11 cellular contexts compared by ENCODE assay signal in the genomic region with DNA sequence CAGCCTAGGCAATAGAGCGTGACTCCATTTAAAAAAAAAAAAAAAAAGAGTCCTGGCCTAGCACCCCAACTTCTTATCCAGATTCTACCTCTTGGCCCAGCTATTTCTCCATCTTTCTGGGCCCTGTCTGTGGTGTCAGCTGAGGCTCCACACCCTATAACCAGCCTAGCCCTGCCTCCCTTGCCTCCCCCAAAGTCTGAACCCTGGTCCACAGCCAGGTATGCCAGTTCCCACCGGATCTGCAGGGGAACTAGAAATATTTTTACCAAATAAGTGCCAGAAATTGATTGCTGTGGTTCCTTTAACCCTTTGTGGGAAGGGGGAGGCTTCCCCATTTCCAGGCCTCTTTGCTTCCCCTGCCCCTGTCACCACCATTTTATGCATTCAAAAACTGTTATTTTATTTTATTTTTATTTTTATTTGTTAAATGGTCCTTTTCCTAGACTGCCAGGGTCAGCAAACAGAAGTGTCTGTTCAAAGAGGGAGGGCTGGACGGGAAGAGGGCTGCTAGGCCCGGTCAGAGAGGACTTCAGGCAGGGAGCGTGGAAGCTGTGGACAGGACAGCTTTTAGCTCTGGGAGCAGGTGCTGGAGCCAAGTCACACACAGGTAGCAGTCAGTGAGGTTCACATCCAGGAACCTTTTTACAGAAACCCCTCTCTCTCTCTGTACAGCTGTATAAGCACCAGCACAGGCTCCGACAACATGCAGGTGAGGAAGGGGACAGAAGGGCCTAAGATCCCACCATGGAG. TPM values are rescaled to one million over a fixed set of nuclear protein-coding genes. Genes with fewer than 3 reads are reported as not detected.
A peak's percentile ranks its signal among the peaks of the same experiment; 100 is the strongest.
DNase-seq lines count a peak whose midpoint lies in the region; ATAC-seq, FAIRE-seq and TF ChIP-seq lines count a peak whose summit lies in the region.
"Had no signal": no experiment of that assay in that cellular context is flagged by ENCODE, and none has a peak within 500 bp of the region (broad histone marks: within the 10 kb centered on the region; RNA-seq: fewer than 3 reads in every experiment).

No MANE protein-coding gene starts in this region.

- no peak for DNase-seq in activated naive CD4-positive, alpha-beta T cell treated with anti-CD3 and anti-CD28 coated beads, Interleukin-2, amount 10 ng/mL, durations not matched to agents 7 days and 5 days
- no peak for DNase-seq in activated naive CD4-positive, alpha-beta T cell treated with Interleukin-2 at 50 U/mL for 16 hours
- DNase-seq in astrocyte (ENCODE audit: low read depth), result no peak
- DNase-seq in transverse colon, result no peak
- no peak for DNase-seq in dedifferentiated amniotic fluid mesenchymal stem cell (ENCODE audit: extremely low spot score)
- DNase-seq in vagina (ENCODE audit: extremely low spot score in 2 of 2), result no peak
- DNase-seq in erythroblast (lab: John Stamatoyannopoulos, UW), result no peak
- DNase-seq: activated CD4-positive, alpha-beta memory T cell treated with anti-CD3 and anti-CD28 coated beads, Interleukin-2, amount 10 ng/mL, durations not matched to agents 7 days and 5 days; NCI-H524 had no signal

- no peaks in the 10 kb centered on the region for H3K9me3 Mint-ChIP-seq in activated naive CD4-positive, alpha-beta T cell treated with anti-CD3 and anti-CD28 coated beads, Interleukin-2, amount 10 ng/mL, durations not matched to agents 7 days and 5 days
- H3K9me3 Mint-ChIP-seq in astrocyte (ENCODE audit: unreplicated experiment), result no peaks in the 10 kb centered on the region
- H3K9me3 Mint-ChIP-seq: activated CD4-positive, alpha-beta memory T cell treated with anti-CD3 and anti-CD28 coated beads, Interleukin-2, amount 10 ng/mL, durations not matched to agents 7 days and 5 days had no signal

- H3K4me3 Mint-ChIP-seq in activated naive CD4-positive, alpha-beta T cell treated with anti-CD3 and anti-CD28 coated beads, Interleukin-2, amount 10 ng/mL, durations not matched to agents 7 days and 5 days, result no peak overlapping the region
- peak overlapping the region; percentile 40 for H3K4me3 Mint-ChIP-seq in astrocyte (ENCODE audit: unreplicated experiment)
- H3K4me3 Mint-ChIP-seq: activated CD4-positive, alpha-beta memory T cell treated with anti-CD3 and anti-CD28 coated beads, Interleukin-2, amount 10 ng/mL, durations not matched to agents 7 days and 5 days had no signal

- H3K4me1 Mint-ChIP-seq in activated naive CD4-positive, alpha-beta T cell treated with anti-CD3 and anti-CD28 coated beads, Interleukin-2, amount 10 ng/mL, durations not matched to agents 7 days and 5 days, result peaks cover 59% of the 10 kb centered on the region
- H3K4me1 Mint-ChIP-seq in astrocyte (ENCODE audit: low read depth, unreplicated experiment), result peaks cover 36% of the 10 kb centered on the region

- no peaks in the 10 kb centered on the region for H3K27me3 ChIP-seq in astrocyte (ENCODE audit: insufficient read depth, low read length)
- no peaks in the 10 kb centered on the region for H3K27me3 ChIP-seq in transverse colon
- no peaks in the 10 kb centered on the region for H3K27me3 ChIP-seq in vagina

- no peaks in the 10 kb centered on the region for H4K20me1 ChIP-seq in astrocyte (ENCODE audit: insufficient read depth, low read length)

- no peaks in the 10 kb centered on the region for H3K9me3 ChIP-seq in astrocyte (ENCODE audit: insufficient read depth, low read depth, low read length)
- no peaks in the 10 kb centered on the region for H3K9me3 ChIP-seq in transverse colon
- no peaks in the 10 kb centered on the region for H3K9me3 ChIP-seq in vagina

- no peak overlapping the region for H3K9ac ChIP-seq in astrocyte (ENCODE audit: low read length)

- H3K36me3 Mint-ChIP-seq in activated naive CD4-positive, alpha-beta T cell treated with anti-CD3 and anti-CD28 coated beads, Interleukin-2, amount 10 ng/mL, durations not matched to agents 7 days and 5 days, result peaks cover 52% of the 10 kb centered on the region
- H3K36me3 Mint-ChIP-seq in astrocyte (ENCODE audit: low read depth, unreplicated experiment), result peaks cover 8% of the 10 kb centered on the region

- intact Hi-C loops in transverse colon (cut with DNase I; ENCODE audit: low total_unique reads), result no loop called here
- intact Hi-C loops in vagina (cut with DNase I), result no loop called here

- TF ChIP-seq POLR2A in transverse colon (IDR thresholded peaks at IDR 0.05) (no peak), vagina (IDR thresholded peaks at IDR 0.05) (no peak), erythroblast (IDR thresholded peaks at IDR 0.05; ENCODE audit: low read length) (no peak)

- CTCF ChIA-PET in activated naive CD4-positive, alpha-beta T cell treated with anti-CD3 and anti-CD28 coated beads, Interleukin-2, amount 10 ng/mL, durations not matched to agents 7 days and 5 days (lab: Charles Lee), result interaction anchor here (0.9 kb wide), 1 partner anchor 47 kb away, joined by 3 read pairs; no protein-coding TSS in a partner anchor

- no peak for TF ChIP-seq EP300 in transverse colon (IDR thresholded peaks at IDR 0.05; ENCODE audit: low read depth)

- TF ChIP-seq CTCF in astrocyte (IDR thresholded peaks at IDR 0.05; ENCODE audit: insufficient read depth, low read depth, low read length) (no peak), transverse colon (IDR thresholded peaks at IDR 0.05) (no peak), vagina (IDR thresholded peaks at IDR 0.05) (no peak)

- H3K27ac Mint-ChIP-seq in activated naive CD4-positive, alpha-beta T cell treated with anti-CD3 and anti-CD28 coated beads, Interleukin-2, amount 10 ng/mL, durations not matched to agents 7 days and 5 days, result peak overlapping the region; percentile 52
- H3K27ac Mint-ChIP-seq in astrocyte (ENCODE audit: unreplicated experiment), result peak overlapping the region; percentile 91
- H3K27ac Mint-ChIP-seq: activated CD4-positive, alpha-beta memory T cell treated with anti-CD3 and anti-CD28 coated beads, Interleukin-2, amount 10 ng/mL, durations not matched to agents 7 days and 5 days had no signal

- no peaks in the 10 kb centered on the region for H3K4me1 ChIP-seq in astrocyte (ENCODE audit: insufficient read depth, low read length)
- H3K4me1 ChIP-seq in transverse colon, result peaks cover 0 to 17% (median 14%) of the 10 kb centered on the region in 4 donors
- H3K4me1 ChIP-seq in vagina, result peaks cover 16% of the 10 kb centered on the region

- no peaks in the 10 kb centered on the region for H3K79me2 ChIP-seq in astrocyte (ENCODE audit: insufficient read depth, low read length)

- no peak overlapping the region for H2AFZ ChIP-seq in astrocyte (ENCODE audit: low read depth, low read length)

- no peak for FAIRE-seq in astrocyte (lab: Jason Lieb, UNC)
- FAIRE-seq: endometrium had no signal

- H3K4me3 ChIP-seq in astrocyte (ENCODE audit: insufficient read depth, low read depth, low read length) (no peak overlapping the region), transverse colon (no peak overlapping the region), vagina (no peak overlapping the region)

- H3K27ac ChIP-seq in astrocyte (ENCODE audit: low read depth, low read length) (no peak overlapping the region), transverse colon (peak overlapping the region; percentile 15 to 41 (median 30)), vagina (no peak overlapping the region)

- H3K36me3 ChIP-seq in astrocyte (ENCODE audit: insufficient read depth, low read length), result no peaks in the 10 kb centered on the region
- H3K36me3 ChIP-seq in transverse colon, result no peaks in the 10 kb centered on the region
- H3K36me3 ChIP-seq in vagina, result no peaks in the 10 kb centered on the region

- H3K27me3 Mint-ChIP-seq in activated naive CD4-positive, alpha-beta T cell treated with anti-CD3 and anti-CD28 coated beads, Interleukin-2, amount 10 ng/mL, durations not matched to agents 7 days and 5 days, result no peaks in the 10 kb centered on the region
- no peaks in the 10 kb centered on the region for H3K27me3 Mint-ChIP-seq in astrocyte (ENCODE audit: low read depth, unreplicated experiment)
- H3K27me3 Mint-ChIP-seq: activated CD4-positive, alpha-beta memory T cell treated with anti-CD3 and anti-CD28 coated beads, Interleukin-2, amount 10 ng/mL, durations not matched to agents 7 days and 5 days had no signal

- in situ Hi-C loops in transverse colon (cut with MboI; ENCODE audit: low pct_ligation_motif_present in 1 of 4, low pct_unique_long_range_greater_than_20kb in 1 of 4, low sequenced_read_pairs in 3 of 4), result no loop called here

- H3K4me2 ChIP-seq in astrocyte (ENCODE audit: low read length), result no peak overlapping the region

- ATAC-seq in HG02981 (IDR thresholded peaks at IDR 0.05; ENCODE audit: unreplicated experiment), result peak; percentile 5

- WGBS in transverse colon (ENCODE audit: low coverage in 1 of 2), 2 donors, result 67 to 68% methylated on average over 1 to 6 of the region's 6 CpGs

RNA-seq across cellular contexts. Expression of gene TTC9, which starts 23.2 kb away (rescaled TPM):
- total RNA-seq in astrocyte (6.9 and 8.4 TPM in 2 replicates), transverse colon (1 to 10 TPM in 1 of 4 donors, under 1 TPM in 1, not detected in 2; 0.41 to 1.3 TPM), vagina (6.1 TPM)

Comparison
In these comparisons a context has a peak if more than half of its experiments do, and no peak if none do; other contexts are left out.
1. H3K27ac ChIP-seq: peak in transverse colon (4 of 4); none in astrocyte (single experiment) and vagina (single experiment).